In the genomic region with DNA sequence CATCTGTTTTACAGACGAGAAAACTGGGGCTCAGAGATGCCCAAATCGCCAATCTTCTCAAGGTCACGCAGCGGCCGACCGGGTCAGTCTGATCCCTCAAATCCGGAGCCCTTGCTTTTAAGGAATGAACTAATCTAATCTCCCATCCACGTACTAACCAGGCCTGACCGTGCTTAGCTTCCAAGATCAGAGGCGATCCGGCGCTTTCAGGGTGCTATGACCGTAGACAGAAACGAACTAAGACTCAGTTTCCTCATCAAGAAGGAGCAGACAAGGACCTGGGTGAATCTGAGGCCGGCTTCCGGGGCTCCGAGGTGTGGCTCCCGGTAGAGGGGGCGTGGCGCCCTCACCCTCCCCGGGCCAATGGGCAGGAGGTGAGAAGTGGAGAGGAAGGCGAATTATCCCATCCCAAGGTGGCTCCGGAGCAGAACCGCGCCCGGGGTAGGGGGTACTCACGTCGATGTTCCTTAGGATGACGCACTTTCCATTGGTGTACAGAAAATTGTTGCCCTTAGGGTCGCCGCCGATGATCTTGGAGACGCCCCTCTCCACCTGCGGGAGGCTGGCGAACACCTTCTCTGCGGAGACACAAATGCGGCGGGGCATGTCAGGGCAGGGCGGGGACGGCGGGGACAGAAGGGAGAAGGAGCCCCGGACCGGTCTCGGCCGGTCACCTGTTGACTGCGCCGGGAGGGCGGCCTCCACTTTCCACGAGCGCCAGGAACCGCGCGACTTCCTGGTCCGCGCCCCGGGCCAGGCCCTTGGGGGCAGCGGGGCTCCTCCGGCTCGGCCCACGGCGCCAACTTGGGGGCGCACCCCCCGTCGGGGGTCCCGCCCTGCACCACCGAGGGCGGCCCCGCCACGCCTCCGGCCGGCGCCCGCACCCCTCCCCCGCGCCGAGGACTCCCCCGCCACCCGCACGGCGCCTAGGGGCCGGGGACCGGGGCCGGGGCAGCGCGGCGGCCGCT, we compare ENCODE assay signal across 8 cellular contexts. TPM values are rescaled to one million over a fixed set of nuclear protein-coding genes. Genes with fewer than 3 reads are reported as not detected.
DNase-seq lines count a peak whose midpoint lies in the region; ATAC-seq and TF ChIP-seq lines count a peak whose summit lies in the region.

No MANE protein-coding gene starts in this region.

- peak overlapping the region; percentile 93 to 98 (median 94) for H3K27ac ChIP-seq in esophagus muscularis mucosa (replicated peaks in 1 of 4)
- H3K27ac ChIP-seq in upper lobe of left lung, result peak overlapping the region; percentile 97 to 99 (median 98)

- peak; percentile 18 for DNase-seq in NOMO-1 treated with DMSO at 0.1 percent for 48 hours (lab: John Stamatoyannopoulos, UW; ENCODE audit: unreplicated experiment)
- no peak for DNase-seq in NOMO-1 treated with dmso at 0.1 percent for 144 hours (lab: John Stamatoyannopoulos, UW; ENCODE audit: unreplicated experiment)
- peak; percentile 26 for DNase-seq in NCI-H510A (lab: John Stamatoyannopoulos, UW)
- DNase-seq in activated T-cell treated with anti-CD3 and anti-CD28 coated beads, Interleukin-2, amount 50 U/mL, for 24 hours, result peak; percentile 81
- DNase-seq in esophagus muscularis mucosa (ENCODE audit: extremely low spot score), result no peak
- peak; percentile 9 for DNase-seq in neural crest cell (ENCODE audit: low read depth, low spot score)
- peak; percentile 83 to 90 for DNase-seq in upper lobe of left lung

- H3K36me3 ChIP-seq in esophagus muscularis mucosa (peaks cover 0 to 48% (median 43%) of the 10 kb centered on the region in 4 donors), upper lobe of left lung (peaks cover 5 to 46% (median 36%) of the 10 kb centered on the region in 4 donors)

- H3K27me3 ChIP-seq in esophagus muscularis mucosa (no peaks in the 10 kb centered on the region), upper lobe of left lung (no peaks in the 10 kb centered on the region)

- 5% methylated on average over 34 of the region's 87 CpGs for WGBS in esophagus muscularis mucosa
- WGBS in upper lobe of left lung, 2 donors, result 8 to 31% methylated on average over 14 to 52 of the region's 87 CpGs

- no peak for TF ChIP-seq CTCF in esophagus muscularis mucosa (IDR thresholded peaks at IDR 0.05)
- no peak for TF ChIP-seq CTCF in neural crest cell (conservative IDR thresholded peaks at IDR 0.05)
- TF ChIP-seq CTCF in upper lobe of left lung (IDR thresholded peaks at IDR 0.05), result no peak

- H3K36me3 Mint-ChIP-seq in activated T-cell treated with anti-CD3 and anti-CD28 coated beads, Interleukin-2, amount 50 U/mL, for 24 hours (ENCODE audit: low read depth), result peaks cover 59% of the 10 kb centered on the region
- H3K36me3 Mint-ChIP-seq in neural crest cell (ENCODE audit: low read depth), result peaks cover 4% of the 10 kb centered on the region

- TF ChIP-seq EP300 in esophagus muscularis mucosa (IDR thresholded peaks at IDR 0.05) (no peak), upper lobe of left lung (IDR thresholded peaks at IDR 0.05) (no peak)

- H3K27me3 Mint-ChIP-seq in activated T-cell treated with anti-CD3 and anti-CD28 coated beads, Interleukin-2, amount 50 U/mL, for 24 hours, result no peaks in the 10 kb centered on the region
- no peaks in the 10 kb centered on the region for H3K27me3 Mint-ChIP-seq in neural crest cell (ENCODE audit: low read depth)

- intact Hi-C loops in esophagus muscularis mucosa (cut with DNase I), result no loop called here

- peak overlapping the region; percentile 96 for H3K4me3 Mint-ChIP-seq in activated T-cell treated with anti-CD3 and anti-CD28 coated beads, Interleukin-2, amount 50 U/mL, for 24 hours
- H3K4me3 Mint-ChIP-seq in neural crest cell, result peak overlapping the region; percentile 94

- peak overlapping the region; percentile 96 for H3K27ac Mint-ChIP-seq in activated T-cell treated with anti-CD3 and anti-CD28 coated beads, Interleukin-2, amount 50 U/mL, for 24 hours
- peak overlapping the region; percentile 94 for H3K27ac Mint-ChIP-seq in neural crest cell (ENCODE audit: unreplicated experiment)

- ATAC-seq in HG02870 (IDR thresholded peaks at IDR 0.05; ENCODE audit: unreplicated experiment) (peak; percentile 36), upper lobe of left lung (ENCODE audit: low FRiP score in 2 of 2) (peak in 1 of 2 donors; percentile 68)

- peaks cover 79% of the 10 kb centered on the region for H3K4me1 Mint-ChIP-seq in activated T-cell treated with anti-CD3 and anti-CD28 coated beads, Interleukin-2, amount 50 U/mL, for 24 hours (ENCODE audit: low read depth)
- H3K4me1 Mint-ChIP-seq in neural crest cell, result peaks cover 41% of the 10 kb centered on the region

- peaks cover 55 to 78% (median 75%) of the 10 kb centered on the region in 4 donors for H3K4me1 ChIP-seq in esophagus muscularis mucosa
- peaks cover 49 to 68% (median 57%) of the 10 kb centered on the region in 4 donors for H3K4me1 ChIP-seq in upper lobe of left lung

- H3K9me3 Mint-ChIP-seq in activated T-cell treated with anti-CD3 and anti-CD28 coated beads, Interleukin-2, amount 50 U/mL, for 24 hours, result no peaks in the 10 kb centered on the region
- no peaks in the 10 kb centered on the region for H3K9me3 Mint-ChIP-seq in neural crest cell

- H3K4me3 ChIP-seq in esophagus muscularis mucosa (peak overlapping the region; percentile 76 to 93 (median 88)), upper lobe of left lung (peak overlapping the region; percentile 48 to 98 (median 96))

- H3K9me3 ChIP-seq in esophagus muscularis mucosa, result no peaks in the 10 kb centered on the region
- H3K9me3 ChIP-seq in upper lobe of left lung, result no peaks in the 10 kb centered on the region

- TF ChIP-seq POLR2A in esophagus muscularis mucosa (IDR thresholded peaks at IDR 0.05; ENCODE audit: low read depth), result no peak
- peak in 2 of 4 donors; percentile 8 to 9 for TF ChIP-seq POLR2A in upper lobe of left lung (IDR thresholded peaks at IDR 0.05)

RNA-seq across cellular contexts. Expression of a gene that starts 0.7 kb away (rescaled TPM):
- total RNA-seq in esophagus muscularis mucosa (100 to 1,000 TPM; 361 to 536 (median 485) TPM), neural crest cell (154 and 155 TPM in 2 replicates), upper lobe of left lung (100 to 1,000 TPM; 135 to 307 (median 183) TPM)

Comparison
In these comparisons a context has a peak if more than half of its experiments do, and no peak if none do; other contexts are left out.
1. DNase-seq: peak in NOMO-1 treated with DMSO at 0.1 percent for 48 hours (single experiment), NCI-H510A (single experiment), activated T-cell treated with anti-CD3 and anti-CD28 coated beads, Interleukin-2, amount 50 U/mL, for 24 hours (single experiment), neural crest cell (single experiment) and upper lobe of left lung (2 of 2); none in NOMO-1 treated with dmso at 0.1 percent for 144 hours (single experiment) and esophagus muscularis mucosa (single experiment).